ENCODE assay signal across 20 cellular contexts in the genomic region with DNA sequence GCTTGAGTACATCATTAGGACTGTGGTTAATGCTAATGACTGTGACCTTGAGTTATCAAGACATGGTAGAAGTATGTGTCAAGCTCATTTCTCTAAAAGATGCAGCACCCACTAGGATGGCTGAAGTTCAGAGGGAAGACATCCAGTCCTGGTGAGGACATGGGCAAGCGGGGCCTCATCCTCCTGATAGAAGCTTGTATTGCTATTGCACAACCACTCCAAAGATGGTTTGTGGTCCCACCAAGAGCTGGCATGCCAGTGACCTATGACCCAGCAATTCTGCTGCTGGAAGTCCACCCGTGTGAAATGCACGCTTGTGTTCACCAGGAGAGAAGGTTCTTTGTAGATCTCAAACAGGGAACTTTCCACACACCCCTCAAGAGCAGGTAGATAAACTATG. TPM values are rescaled to one million over a fixed set of nuclear protein-coding genes. Genes with fewer than 3 reads are reported as not detected.
A peak's percentile ranks its signal among the peaks of the same experiment; 100 is the strongest.
DNase-seq lines count a peak whose midpoint lies in the region; ATAC-seq and TF ChIP-seq lines count a peak whose summit lies in the region.
"Had no signal": no experiment of that assay in that cellular context is flagged by ENCODE, and none has a peak within 500 bp of the region (broad histone marks: within the 10 kb centered on the region; RNA-seq: fewer than 3 reads in every experiment).

No MANE protein-coding gene starts in this region.

- peak overlapping the region; percentile 78 for H3K4me3 Mint-ChIP-seq in activated naive CD4-positive, alpha-beta T cell treated with anti-CD3 and anti-CD28 coated beads, Interleukin-2, amount 50 U/mL, for 24 hours
- peak overlapping the region; percentile 78 to 83 for H3K4me3 Mint-ChIP-seq in effector memory CD8-positive, alpha-beta T cell
- H3K4me3 Mint-ChIP-seq in neural progenitor cell = peak overlapping the region; percentile 55
- H3K4me3 Mint-ChIP-seq: H9 had no signal

- H3F3A ChIP-seq in neural progenitor cell (ENCODE audit: low read depth) = no peaks in the 10 kb centered on the region

- H3K9me3 Mint-ChIP-seq in activated naive CD4-positive, alpha-beta T cell treated with anti-CD3 and anti-CD28 coated beads, Interleukin-2, amount 50 U/mL, for 24 hours = no peaks in the 10 kb centered on the region
- H3K9me3 Mint-ChIP-seq in effector memory CD8-positive, alpha-beta T cell = no peaks in the 10 kb centered on the region
- H3K9me3 Mint-ChIP-seq in neural progenitor cell = peaks cover 4% of the 10 kb centered on the region
- H3K9me3 Mint-ChIP-seq: H9 had no signal

- no peak for TF ChIP-seq POLR2A in NB4 (IDR thresholded peaks at IDR 0.05; ENCODE audit: extremely low read depth, insufficient read length)

- H3K27ac ChIP-seq in neural progenitor cell = no peak overlapping the region
- H3K27ac ChIP-seq: SK-N-MC had no signal

- no peaks in the 10 kb centered on the region for H3K79me2 ChIP-seq in neural progenitor cell (ENCODE audit: low read depth)

- H3K27me3 Mint-ChIP-seq in activated naive CD4-positive, alpha-beta T cell treated with anti-CD3 and anti-CD28 coated beads, Interleukin-2, amount 50 U/mL, for 24 hours = no peaks in the 10 kb centered on the region
- peaks cover 17 to 29% of the 10 kb centered on the region in 2 donors for H3K27me3 Mint-ChIP-seq in effector memory CD8-positive, alpha-beta T cell
- peaks cover 20% of the 10 kb centered on the region for H3K27me3 Mint-ChIP-seq in neural progenitor cell (ENCODE audit: insufficient read depth, low read depth)

- H4K20me1 ChIP-seq in neural progenitor cell (ENCODE audit: low read depth) = no peaks in the 10 kb centered on the region

- H2AFZ ChIP-seq in neural progenitor cell (replicated peaks) = no peak overlapping the region

- no peak overlapping the region for H3K9ac ChIP-seq in neural progenitor cell

- no peak for DNase-seq in activated naive CD4-positive, alpha-beta T cell (lab: John Stamatoyannopoulos, UW)
- DNase-seq in NB4 (ENCODE audit: low read depth) (peak; percentile 12), neural progenitor cell (ENCODE audit: low spot score) (no peak), SW 1271 (lab: John Stamatoyannopoulos, UW) (no peak), NCI-H2171 treated with DMSO at 0.1 percent for 48 hours (lab: John Stamatoyannopoulos, UW) (no peak)
- DNase-seq in effector memory CD8-positive, alpha-beta T cell = no peak
- DNase-seq: BE2C, DMS79 treated with DMSO at 0.1 percent for 48 hours, H9, Kasumi-1, MG63, NCI-H1105 treated with DMSO at 0.1 percent for 48 hours, NCI-H1694, NCI-H2081 treated with DMSO at 0.1 percent for 48 hours, NCI-H774, Right ventricle myocardium superior had no signal

- no peak overlapping the region for H3K27ac Mint-ChIP-seq in activated naive CD4-positive, alpha-beta T cell treated with anti-CD3 and anti-CD28 coated beads, Interleukin-2, amount 50 U/mL, for 24 hours
- peak overlapping the region; percentile 88 to 89 for H3K27ac Mint-ChIP-seq in effector memory CD8-positive, alpha-beta T cell
- H3K27ac Mint-ChIP-seq in neural progenitor cell = no peak overlapping the region
- H3K27ac Mint-ChIP-seq: H9, IgD-negative memory B cell had no signal

- no peaks in the 10 kb centered on the region for H3K36me3 ChIP-seq in neural progenitor cell
- H3K36me3 ChIP-seq: BE2C, MG63 had no signal

- peaks cover 21% of the 10 kb centered on the region for H3K27me3 ChIP-seq in neural progenitor cell

- H3K4me3 ChIP-seq in NB4 (ENCODE audit: low read depth, low read length) = no peak overlapping the region
- no peak overlapping the region for H3K4me3 ChIP-seq in neural progenitor cell
- H3K4me3 ChIP-seq: MG63, SK-N-MC had no signal

- no peak overlapping the region for H3K4me2 ChIP-seq in neural progenitor cell

- no peaks in the 10 kb centered on the region for H3K36me3 Mint-ChIP-seq in activated naive CD4-positive, alpha-beta T cell treated with anti-CD3 and anti-CD28 coated beads, Interleukin-2, amount 50 U/mL, for 24 hours
- peaks cover 8% of the 10 kb centered on the region for H3K36me3 Mint-ChIP-seq in effector memory CD8-positive, alpha-beta T cell (ENCODE audit: insufficient read depth)
- H3K36me3 Mint-ChIP-seq in neural progenitor cell = no peaks in the 10 kb centered on the region

- peaks cover 7% of the 10 kb centered on the region for H3K9me3 ChIP-seq in neural progenitor cell (ENCODE audit: low read depth)
- H3K9me3 ChIP-seq: MG63 had no signal

- peaks cover 10% of the 10 kb centered on the region for H3K4me1 ChIP-seq in neural progenitor cell
- H3K4me1 ChIP-seq: BE2C had no signal

- H3K4me1 Mint-ChIP-seq in activated naive CD4-positive, alpha-beta T cell treated with anti-CD3 and anti-CD28 coated beads, Interleukin-2, amount 50 U/mL, for 24 hours = peaks cover 50% of the 10 kb centered on the region
- H3K4me1 Mint-ChIP-seq in effector memory CD8-positive, alpha-beta T cell (ENCODE audit: low read depth in 2 of 2) = peaks cover 21 to 24% of the 10 kb centered on the region in 2 donors
- H3K4me1 Mint-ChIP-seq in neural progenitor cell = peaks cover 33% of the 10 kb centered on the region

- TF ChIP-seq CTCF in NB4 (IDR thresholded peaks at IDR 0.05; ENCODE audit: low read depth, low read length) (no peak), neural progenitor cell (IDR thresholded peaks at IDR 0.05) (no peak)

- no peak for ATAC-seq in effector memory CD8-positive, alpha-beta T cell (replicated peaks)
- ATAC-seq in GM18502 (IDR thresholded peaks at IDR 0.05; ENCODE audit: poor library complexity, unreplicated experiment) = no peak

RNA-seq across cellular contexts. Expression of gene SOX8, which starts 14.2 kb away (rescaled TPM):
- total RNA-seq in neural progenitor cell (ENCODE audit: low replicate concordance) = 0.75 and 3.0 TPM in 2 replicates

RNA-seq across cellular contexts. Expression of gene LMF1, which starts 25.0 kb away (rescaled TPM):
- total RNA-seq in neural progenitor cell (ENCODE audit: low replicate concordance) = 3.4 and 26.8 TPM in 2 replicates

Comparison
In these comparisons a context has a peak if more than half of its experiments do, and no peak if none do; other contexts are left out.
1. H3K27ac Mint-ChIP-seq: peak in effector memory CD8-positive, alpha-beta T cell (2 of 2); none in activated naive CD4-positive, alpha-beta T cell treated with anti-CD3 and anti-CD28 coated beads, Interleukin-2, amount 50 U/mL, for 24 hours (single experiment) and neural progenitor cell (single experiment).
2. Peak in every context shown above with its lines, with median percentiles within 50 percentile points of each other: H3K4me3 Mint-ChIP-seq.